9 cellular contexts compared by ENCODE assay signal in genomic region chr5:270340-270739, GRCh38. TPM values are rescaled to one million over a fixed set of nuclear protein-coding genes. Genes with fewer than 3 reads are reported as not detected.
A peak's percentile ranks its signal among the peaks of the same experiment; 100 is the strongest.
DNase-seq lines count a peak whose midpoint lies in the region; ATAC-seq, FAIRE-seq and TF ChIP-seq lines count a peak whose summit lies in the region.
"Had no signal": no experiment of that assay in that cellular context is flagged by ENCODE, and none has a peak within 500 bp of the region (broad histone marks: within the 10 kb centered on the region; RNA-seq: fewer than 3 reads in every experiment).

No MANE protein-coding gene starts in this region.

- H3K9ac ChIP-seq in astrocyte (ENCODE audit: low read length): no peak overlapping the region

- H3K36me3 Mint-ChIP-seq in HFFc6 (ENCODE audit: low read depth): peaks cover 31% of the 10 kb centered on the region
- H3K36me3 Mint-ChIP-seq in astrocyte (ENCODE audit: low read depth, unreplicated experiment): peaks cover 5% of the 10 kb centered on the region
- peaks cover 0 to 19% (median 11%) of the 10 kb centered on the region in 5 donors for H3K36me3 Mint-ChIP-seq in naive thymus-derived CD4-positive, alpha-beta T cell

- no peak overlapping the region for H3K27ac ChIP-seq in astrocyte (ENCODE audit: low read depth, low read length)
- no peak overlapping the region for H3K27ac ChIP-seq in naive thymus-derived CD4-positive, alpha-beta T cell (ENCODE audit: low read depth, low read length)
- H3K27ac ChIP-seq: foreskin keratinocyte had no signal

- no peak for ATAC-seq in naive thymus-derived CD4-positive, alpha-beta T cell
- ATAC-seq in HG02798 (IDR thresholded peaks at IDR 0.05; ENCODE audit: poor library complexity, unreplicated experiment) (no peak), HG03135 (IDR thresholded peaks at IDR 0.05; ENCODE audit: unreplicated experiment) (no peak)

- intact Hi-C loops in naive thymus-derived CD4-positive, alpha-beta T cell (cut with micrococcal nuclease): loop anchor here (5.0 kb wide), 4 partner anchors 52 to 622 kb away; partner anchors contain the start of genes EXOC3 (in 2 of the 2), AHRR (in 1 of the 2), BRD9 (in 1 of the 2) and CEP72 (in 1 of the 2)

- H3K9me3 ChIP-seq in BE2C: no peaks in the 10 kb centered on the region
- H3K9me3 ChIP-seq in astrocyte (ENCODE audit: insufficient read depth, low read depth, low read length): no peaks in the 10 kb centered on the region
- H3K9me3 ChIP-seq in naive thymus-derived CD4-positive, alpha-beta T cell (ENCODE audit: control insufficient read depth in 2 of 3, low read length in 3 of 3): no peaks in the 10 kb centered on the region

- peaks cover 29% of the 10 kb centered on the region for H3K79me2 ChIP-seq in astrocyte (ENCODE audit: insufficient read depth, low read length)

- H3K4me3 Mint-ChIP-seq in HFFc6 (peak overlapping the region; percentile 92), astrocyte (ENCODE audit: unreplicated experiment) (peak overlapping the region; percentile 69)
- H3K4me3 Mint-ChIP-seq in naive thymus-derived CD4-positive, alpha-beta T cell: peak overlapping the region; percentile 72 to 95 (median 91)

- no peak for FAIRE-seq in astrocyte (lab: Jason Lieb, UNC)

- H3K9me3 Mint-ChIP-seq in HFFc6 (no peaks in the 10 kb centered on the region), astrocyte (ENCODE audit: unreplicated experiment) (no peaks in the 10 kb centered on the region)
- peaks cover 0 to 4% (median 0%) of the 10 kb centered on the region in 11 donors for H3K9me3 Mint-ChIP-seq in naive thymus-derived CD4-positive, alpha-beta T cell

- H3K4me3 ChIP-seq in BE2C (ENCODE audit: low read depth, low read length): peak overlapping the region; percentile 81
- H3K4me3 ChIP-seq in astrocyte (ENCODE audit: insufficient read depth, low read depth, low read length): no peak overlapping the region
- H3K4me3 ChIP-seq in naive thymus-derived CD4-positive, alpha-beta T cell (ENCODE audit: low read length): no peak overlapping the region

- no peak for DNase-seq in BE2C
- DNase-seq in HFFc6: no peak
- no peak for DNase-seq in astrocyte (ENCODE audit: low read depth)
- no peak for DNase-seq in naive thymus-derived CD4-positive, alpha-beta T cell
- no peak for DNase-seq in NCI-H524 (lab: John Stamatoyannopoulos, UW)
- DNase-seq in DMS 273 treated with DMSO at 0.1 percent for 48 hours (lab: John Stamatoyannopoulos, UW): no peak
- DNase-seq: foreskin keratinocyte had no signal

- H3K4me1 ChIP-seq in BE2C: no peaks in the 10 kb centered on the region
- H3K4me1 ChIP-seq in astrocyte (ENCODE audit: insufficient read depth, low read length): peaks cover 19% of the 10 kb centered on the region
- peaks cover 0 to 7% of the 10 kb centered on the region in 2 donors for H3K4me1 ChIP-seq in naive thymus-derived CD4-positive, alpha-beta T cell (ENCODE audit: control insufficient read depth in 2 of 2, insufficient read depth in 2 of 2, low read length in 2 of 2)
- H3K4me1 ChIP-seq: foreskin keratinocyte had no signal

- H3K27ac Mint-ChIP-seq in HFFc6: peak overlapping the region; percentile 96
- peak overlapping the region; percentile 11 for H3K27ac Mint-ChIP-seq in astrocyte (ENCODE audit: unreplicated experiment)
- H3K27ac Mint-ChIP-seq in naive thymus-derived CD4-positive, alpha-beta T cell: peak overlapping the region in 8 of 9 donors; percentile 59 to 99 (median 86)

- 0 out of 2 replicates have a peak, but pooled peaks cover 5% of the 10 kb centered on the region for H3K36me3 ChIP-seq in BE2C
- H3K36me3 ChIP-seq in astrocyte (ENCODE audit: insufficient read depth, low read length): peaks cover 5% of the 10 kb centered on the region
- H3K36me3 ChIP-seq in naive thymus-derived CD4-positive, alpha-beta T cell (ENCODE audit: control insufficient read depth in 2 of 3, insufficient read depth in 3 of 3, low read length in 3 of 3): peaks cover 0 to 26% (median 2%) of the 10 kb centered on the region in 3 experiments

- H3K4me1 Mint-ChIP-seq in HFFc6 (ENCODE audit: low read depth) (peaks cover 46% of the 10 kb centered on the region), astrocyte (ENCODE audit: low read depth, unreplicated experiment) (peaks cover 18% of the 10 kb centered on the region)
- peaks cover 20 to 41% (median 39%) of the 10 kb centered on the region in 7 donors for H3K4me1 Mint-ChIP-seq in naive thymus-derived CD4-positive, alpha-beta T cell

- TF ChIP-seq CTCF in BE2C (IDR thresholded peaks at IDR 0.05; ENCODE audit: low read depth, low read length): no peak
- TF ChIP-seq CTCF in HFFc6 (IDR thresholded peaks at IDR 0.05): no peak
- no peak for TF ChIP-seq CTCF in astrocyte (IDR thresholded peaks at IDR 0.05; ENCODE audit: insufficient read depth, low read depth, low read length)

- POLR2A ChIA-PET in naive thymus-derived CD4-positive, alpha-beta T cell (lab: Charles Lee): interaction anchor here (1.2 to 2.5 kb wide), 2 partner anchors 13 to 51 kb away, joined by 4 to 27 read pairs; partner anchors contain the start of genes CCDC127 and SDHA

- peaks cover 30% of the 10 kb centered on the region for H4K20me1 ChIP-seq in astrocyte (ENCODE audit: insufficient read depth, low read length)

- CTCF ChIA-PET in naive thymus-derived CD4-positive, alpha-beta T cell (lab: Charles Lee): no interaction called here

- peak overlapping the region; percentile 87 for H3K4me2 ChIP-seq in astrocyte (ENCODE audit: low read length)

- H2AFZ ChIP-seq in astrocyte (ENCODE audit: low read depth, low read length): no peak overlapping the region

- H3K27me3 Mint-ChIP-seq in HFFc6 (ENCODE audit: insufficient read depth) (peaks cover 1% of the 10 kb centered on the region), astrocyte (ENCODE audit: low read depth, unreplicated experiment) (no peaks in the 10 kb centered on the region)
- H3K27me3 Mint-ChIP-seq in naive thymus-derived CD4-positive, alpha-beta T cell: no peaks in the 10 kb centered on the region

- no peaks in the 10 kb centered on the region for H3K27me3 ChIP-seq in BE2C
- H3K27me3 ChIP-seq in astrocyte (ENCODE audit: insufficient read depth, low read length): no peaks in the 10 kb centered on the region
- H3K27me3 ChIP-seq in naive thymus-derived CD4-positive, alpha-beta T cell (ENCODE audit: control insufficient read depth in 2 of 2, insufficient read depth in 2 of 2, low read length in 2 of 2): no peaks in the 10 kb centered on the region
- H3K27me3 ChIP-seq: foreskin keratinocyte had no signal

RNA-seq across cellular contexts. Expression of gene PDCD6, which starts 1.1 kb away (rescaled TPM):
- 303 TPM for polyA plus RNA-seq in BE2C (2012; ENCODE audit: insufficient read depth, insufficient read length, low read depth)
- 100 to 1,000 TPM in 3 of 6 experiments, 10 to 100 TPM in 3; 89.5 to 108 (median 99.1) TPM for total RNA-seq in HFFc6 (2021; fragmentation: NEBNext Ultra II Directional; extraction: Animal tissue kit (Norgen Biotek cat#: 25700))
- total RNA-seq in astrocyte: 99.1 and 99.6 TPM in 2 replicates
- total RNA-seq in naive thymus-derived CD4-positive, alpha-beta T cell: 10 to 100 TPM; 53.1 to 95.3 (median 83.7) TPM
- polyA plus RNA-seq in naive thymus-derived CD4-positive, alpha-beta T cell: 100 to 1,000 TPM; 198 to 224 TPM

RNA-seq across cellular contexts. Expression of gene AHRR, which starts 51.2 kb away (rescaled TPM):
- 0.93 TPM for polyA plus RNA-seq in BE2C (2012; ENCODE audit: insufficient read depth, insufficient read length, low read depth)
- 10 to 100 TPM; 30.9 to 55.7 (median 51.9) TPM for total RNA-seq in HFFc6 (2021; fragmentation: NEBNext Ultra II Directional; extraction: Animal tissue kit (Norgen Biotek cat#: 25700))
- 8.6 and 10.5 TPM in 2 replicates for total RNA-seq in astrocyte
- total RNA-seq in naive thymus-derived CD4-positive, alpha-beta T cell: 10 to 100 TPM in 1 of 5 experiments, 1 to 10 TPM in 2, under 1 TPM in 2; 0.56 to 23.5 (median 1.4) TPM
- 1 to 10 TPM in 1 of 2 donors, not detected in 1; 1.0 TPM for polyA plus RNA-seq in naive thymus-derived CD4-positive, alpha-beta T cell

RNA-seq across cellular contexts. Expression of gene SDHA, which starts 52.2 kb away (rescaled TPM):
- polyA plus RNA-seq in BE2C (2012; ENCODE audit: insufficient read depth, insufficient read length, low read depth): 143 TPM
- total RNA-seq in HFFc6 (2021; fragmentation: NEBNext Ultra II Directional; extraction: Animal tissue kit (Norgen Biotek cat#: 25700)): 100 to 1,000 TPM in 4 of 6 experiments, 10 to 100 TPM in 2; 92.5 to 114 (median 109) TPM
- total RNA-seq in astrocyte: 91.7 and 102 TPM in 2 replicates
- 100 to 1,000 TPM; 120 to 180 (median 148) TPM for total RNA-seq in naive thymus-derived CD4-positive, alpha-beta T cell
- polyA plus RNA-seq in naive thymus-derived CD4-positive, alpha-beta T cell: 100 to 1,000 TPM; 185 to 205 TPM

RNA-seq across cellular contexts. Expression of gene CCDC127, which starts 52.4 kb away (rescaled TPM):
- 9.0 TPM for polyA plus RNA-seq in BE2C (2012; ENCODE audit: insufficient read depth, insufficient read length, low read depth)
- total RNA-seq in HFFc6 (2021; fragmentation: NEBNext Ultra II Directional; extraction: Animal tissue kit (Norgen Biotek cat#: 25700)): 1 to 10 TPM; 4.5 to 6.6 (median 6.2) TPM
- 5.6 and 8.8 TPM in 2 replicates for total RNA-seq in astrocyte
- total RNA-seq in naive thymus-derived CD4-positive, alpha-beta T cell: 1 to 10 TPM; 2.9 to 9.7 (median 6.5) TPM
- 1 to 10 TPM; 5.2 to 5.6 TPM for polyA plus RNA-seq in naive thymus-derived CD4-positive, alpha-beta T cell

Comparison
In these comparisons a context has a peak if more than half of its experiments do, and no peak if none do; other contexts are left out.
1. H3K27ac Mint-ChIP-seq: peak in every context shown above with its lines; median percentile 96 in HFFc6; 86 in naive thymus-derived CD4-positive, alpha-beta T cell; 11 in astrocyte.